1 cellular context compared by ENCODE assay signal in the genomic region with DNA sequence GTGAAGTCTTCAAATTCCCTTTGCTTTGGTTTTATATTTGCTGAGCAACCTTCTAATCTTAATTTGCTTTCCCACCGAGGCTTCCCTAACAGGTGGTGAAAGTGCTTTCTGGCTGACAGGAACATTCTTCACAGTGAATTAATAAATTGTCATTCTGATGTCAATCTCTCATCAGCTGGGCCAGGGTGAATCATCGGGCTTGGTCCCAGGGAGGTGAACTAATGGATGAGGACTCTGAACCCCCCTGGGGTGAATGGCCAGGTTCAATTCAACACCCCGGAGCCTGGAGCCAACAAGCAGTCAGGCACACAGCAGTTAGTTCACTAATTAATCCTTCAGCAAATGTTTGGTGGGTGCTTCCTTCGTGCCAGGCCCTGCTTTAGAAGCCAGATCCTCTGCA.
TF ChIP-seq lines count a peak whose summit lies in the region.

No MANE protein-coding gene starts in this region.

TF ChIP-seq in GM23338, 12 proteins besides CTCF, POLR2A, EP300 and RAD21 (continued from another document):
- TF ChIP-seq, protein P1, sequence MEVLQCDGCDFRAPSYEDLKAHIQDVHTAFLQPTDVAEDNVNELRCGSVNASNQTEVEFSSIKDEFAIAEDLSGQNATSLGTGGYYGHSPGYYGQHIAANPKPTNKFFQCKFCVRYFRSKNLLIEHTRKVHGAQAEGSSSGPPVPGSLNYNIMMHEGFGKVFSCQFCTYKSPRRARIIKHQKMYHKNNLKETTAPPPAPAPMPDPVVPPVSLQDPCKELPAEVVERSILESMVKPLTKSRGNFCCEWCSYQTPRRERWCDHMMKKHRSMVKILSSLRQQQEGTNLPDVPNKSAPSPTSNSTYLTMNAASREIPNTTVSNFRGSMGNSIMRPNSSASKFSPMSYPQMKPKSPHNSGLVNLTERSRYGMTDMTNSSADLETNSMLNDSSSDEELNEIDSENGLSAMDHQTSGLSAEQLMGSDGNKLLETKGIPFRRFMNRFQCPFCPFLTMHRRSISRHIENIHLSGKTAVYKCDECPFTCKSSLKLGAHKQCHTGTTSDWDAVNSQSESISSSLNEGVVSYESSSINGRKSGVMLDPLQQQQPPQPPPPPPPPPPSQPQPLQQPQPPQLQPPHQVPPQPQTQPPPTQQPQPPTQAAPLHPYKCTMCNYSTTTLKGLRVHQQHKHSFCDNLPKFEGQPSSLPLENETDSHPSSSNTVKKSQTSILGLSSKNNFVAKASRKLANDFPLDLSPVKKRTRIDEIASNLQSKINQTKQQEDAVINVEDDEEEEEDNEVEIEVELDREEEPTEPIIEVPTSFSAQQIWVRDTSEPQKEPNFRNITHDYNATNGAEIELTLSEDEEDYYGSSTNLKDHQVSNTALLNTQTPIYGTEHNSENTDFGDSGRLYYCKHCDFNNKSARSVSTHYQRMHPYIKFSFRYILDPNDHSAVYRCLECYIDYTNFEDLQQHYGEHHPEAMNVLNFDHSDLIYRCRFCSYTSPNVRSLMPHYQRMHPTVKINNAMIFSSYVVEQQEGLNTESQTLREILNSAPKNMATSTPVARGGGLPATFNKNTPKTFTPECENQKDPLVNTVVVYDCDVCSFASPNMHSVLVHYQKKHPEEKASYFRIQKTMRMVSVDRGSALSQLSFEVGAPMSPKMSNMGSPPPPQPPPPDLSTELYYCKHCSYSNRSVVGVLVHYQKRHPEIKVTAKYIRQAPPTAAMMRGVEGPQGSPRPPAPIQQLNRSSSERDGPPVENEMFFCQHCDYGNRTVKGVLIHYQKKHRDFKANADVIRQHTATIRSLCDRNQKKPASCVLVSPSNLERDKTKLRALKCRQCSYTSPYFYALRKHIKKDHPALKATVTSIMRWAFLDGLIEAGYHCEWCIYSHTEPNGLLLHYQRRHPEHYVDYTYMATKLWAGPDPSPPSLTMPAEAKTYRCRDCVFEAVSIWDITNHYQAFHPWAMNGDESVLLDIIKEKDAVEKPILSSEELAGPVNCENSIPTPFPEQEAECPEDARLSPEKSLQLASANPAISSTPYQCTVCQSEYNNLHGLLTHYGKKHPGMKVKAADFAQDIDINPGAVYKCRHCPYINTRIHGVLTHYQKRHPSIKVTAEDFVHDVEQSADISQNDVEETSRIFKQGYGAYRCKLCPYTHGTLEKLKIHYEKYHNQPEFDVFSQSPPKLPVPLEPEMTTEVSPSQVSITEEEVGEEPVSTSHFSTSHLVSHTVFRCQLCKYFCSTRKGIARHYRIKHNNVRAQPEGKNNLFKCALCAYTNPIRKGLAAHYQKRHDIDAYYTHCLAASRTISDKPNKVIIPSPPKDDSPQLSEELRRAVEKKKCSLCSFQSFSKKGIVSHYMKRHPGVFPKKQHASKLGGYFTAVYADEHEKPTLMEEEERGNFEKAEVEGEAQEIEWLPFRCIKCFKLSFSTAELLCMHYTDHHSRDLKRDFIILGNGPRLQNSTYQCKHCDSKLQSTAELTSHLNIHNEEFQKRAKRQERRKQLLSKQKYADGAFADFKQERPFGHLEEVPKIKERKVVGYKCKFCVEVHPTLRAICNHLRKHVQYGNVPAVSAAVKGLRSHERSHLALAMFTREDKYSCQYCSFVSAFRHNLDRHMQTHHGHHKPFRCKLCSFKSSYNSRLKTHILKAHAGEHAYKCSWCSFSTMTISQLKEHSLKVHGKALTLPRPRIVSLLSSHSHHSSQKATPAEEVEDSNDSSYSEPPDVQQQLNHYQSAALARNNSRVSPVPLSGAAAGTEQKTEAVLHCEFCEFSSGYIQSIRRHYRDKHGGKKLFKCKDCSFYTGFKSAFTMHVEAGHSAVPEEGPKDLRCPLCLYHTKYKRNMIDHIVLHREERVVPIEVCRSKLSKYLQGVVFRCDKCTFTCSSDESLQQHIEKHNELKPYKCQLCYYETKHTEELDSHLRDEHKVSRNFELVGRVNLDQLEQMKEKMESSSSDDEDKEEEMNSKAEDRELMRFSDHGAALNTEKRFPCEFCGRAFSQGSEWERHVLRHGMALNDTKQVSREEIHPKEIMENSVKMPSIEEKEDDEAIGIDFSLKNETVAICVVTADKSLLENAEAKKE (CRISPR knock-in tag; IDR thresholded peaks at IDR 0.05), result no peak
- TF ChIP-seq ZNF114 (CRISPR knock-in tag; IDR thresholded peaks at IDR 0.05) (no peak), CREB1 (CRISPR knock-in tag; IDR thresholded peaks at IDR 0.05; ENCODE audit: low read depth) (no peak), STAT1 (IDR thresholded peaks at IDR 0.05; ENCODE audit: unreplicated experiment) (no peak), ZNF331 (CRISPR knock-in tag; IDR thresholded peaks at IDR 0.05; ENCODE audit: low read depth) (no peak), EZH2phosphoT487 (IDR thresholded peaks at IDR 0.05; ENCODE audit: unreplicated experiment) (no peak)
- TF ChIP-seq, protein P2, sequence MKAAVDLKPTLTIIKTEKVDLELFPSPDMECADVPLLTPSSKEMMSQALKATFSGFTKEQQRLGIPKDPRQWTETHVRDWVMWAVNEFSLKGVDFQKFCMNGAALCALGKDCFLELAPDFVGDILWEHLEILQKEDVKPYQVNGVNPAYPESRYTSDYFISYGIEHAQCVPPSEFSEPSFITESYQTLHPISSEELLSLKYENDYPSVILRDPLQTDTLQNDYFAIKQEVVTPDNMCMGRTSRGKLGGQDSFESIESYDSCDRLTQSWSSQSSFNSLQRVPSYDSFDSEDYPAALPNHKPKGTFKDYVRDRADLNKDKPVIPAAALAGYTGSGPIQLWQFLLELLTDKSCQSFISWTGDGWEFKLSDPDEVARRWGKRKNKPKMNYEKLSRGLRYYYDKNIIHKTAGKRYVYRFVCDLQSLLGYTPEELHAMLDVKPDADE (IDR thresholded peaks at IDR 0.05), result no peak
- TF ChIP-seq, protein P3, sequence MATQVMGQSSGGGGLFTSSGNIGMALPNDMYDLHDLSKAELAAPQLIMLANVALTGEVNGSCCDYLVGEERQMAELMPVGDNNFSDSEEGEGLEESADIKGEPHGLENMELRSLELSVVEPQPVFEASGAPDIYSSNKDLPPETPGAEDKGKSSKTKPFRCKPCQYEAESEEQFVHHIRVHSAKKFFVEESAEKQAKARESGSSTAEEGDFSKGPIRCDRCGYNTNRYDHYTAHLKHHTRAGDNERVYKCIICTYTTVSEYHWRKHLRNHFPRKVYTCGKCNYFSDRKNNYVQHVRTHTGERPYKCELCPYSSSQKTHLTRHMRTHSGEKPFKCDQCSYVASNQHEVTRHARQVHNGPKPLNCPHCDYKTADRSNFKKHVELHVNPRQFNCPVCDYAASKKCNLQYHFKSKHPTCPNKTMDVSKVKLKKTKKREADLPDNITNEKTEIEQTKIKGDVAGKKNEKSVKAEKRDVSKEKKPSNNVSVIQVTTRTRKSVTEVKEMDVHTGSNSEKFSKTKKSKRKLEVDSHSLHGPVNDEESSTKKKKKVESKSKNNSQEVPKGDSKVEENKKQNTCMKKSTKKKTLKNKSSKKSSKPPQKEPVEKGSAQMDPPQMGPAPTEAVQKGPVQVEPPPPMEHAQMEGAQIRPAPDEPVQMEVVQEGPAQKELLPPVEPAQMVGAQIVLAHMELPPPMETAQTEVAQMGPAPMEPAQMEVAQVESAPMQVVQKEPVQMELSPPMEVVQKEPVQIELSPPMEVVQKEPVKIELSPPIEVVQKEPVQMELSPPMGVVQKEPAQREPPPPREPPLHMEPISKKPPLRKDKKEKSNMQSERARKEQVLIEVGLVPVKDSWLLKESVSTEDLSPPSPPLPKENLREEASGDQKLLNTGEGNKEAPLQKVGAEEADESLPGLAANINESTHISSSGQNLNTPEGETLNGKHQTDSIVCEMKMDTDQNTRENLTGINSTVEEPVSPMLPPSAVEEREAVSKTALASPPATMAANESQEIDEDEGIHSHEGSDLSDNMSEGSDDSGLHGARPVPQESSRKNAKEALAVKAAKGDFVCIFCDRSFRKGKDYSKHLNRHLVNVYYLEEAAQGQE (IDR thresholded peaks at IDR 0.05; ENCODE audit: unreplicated experiment), result no peak
